Comparison of ENCODE assay signal across 16 cellular contexts in the genomic region with DNA sequence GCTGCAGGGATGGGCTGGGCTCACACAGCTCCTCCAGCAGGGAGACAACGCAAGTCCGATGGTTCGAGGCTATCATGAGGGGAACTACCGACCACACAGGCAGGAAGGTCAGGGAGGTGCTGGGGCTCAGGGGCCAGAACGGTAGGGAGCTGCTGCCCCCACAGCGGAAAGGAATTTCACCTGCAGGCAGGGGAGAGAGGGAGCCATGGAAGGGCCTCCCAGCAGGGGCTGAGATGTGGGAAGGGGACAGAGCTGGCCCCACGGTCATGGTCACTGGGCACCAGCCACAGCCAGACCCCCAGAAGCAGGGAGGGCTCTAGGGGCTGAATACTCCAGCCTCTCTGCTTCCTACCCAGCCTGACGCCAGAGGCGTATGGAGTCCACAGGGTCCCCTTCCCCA.
DNase-seq lines count a peak whose midpoint lies in the region; ATAC-seq and TF ChIP-seq lines count a peak whose summit lies in the region.
"Had no signal": no experiment of that assay in that cellular context is flagged by ENCODE, and none has a peak within 500 bp of the region (broad histone marks: within the 10 kb centered on the region; RNA-seq: fewer than 3 reads in every experiment).

No MANE protein-coding gene starts in this region.

- peak overlapping the region; percentile 45 for H3K27ac Mint-ChIP-seq in stimulated activated naive CD8-positive, alpha-beta T cell treated with anti-CD3 and anti-CD28 coated beads, Interleukin-15, Interleukin-2, amounts not matched to agents 100 ng/mL and 50 ng/mL, for 24 hours
- H3K27ac Mint-ChIP-seq in stimulated activated naive CD8-positive, alpha-beta T cell treated with anti-CD3 and anti-CD28 coated beads, Interleukin-15, amount 100 ng/mL, for 72 hours, result no peak overlapping the region
- H3K27ac Mint-ChIP-seq in nephron progenitor cell (no peak overlapping the region), Caco-2 (ENCODE audit: unreplicated experiment) (no peak overlapping the region)
- H3K27ac Mint-ChIP-seq: activated CD4-positive, alpha-beta T cell treated with anti-CD3 and anti-CD28 coated beads for 36 hours; activated naive CD4-positive, alpha-beta T cell treated with anti-CD3 and anti-CD28 coated beads for 36 hours; activated T-cell treated with anti-CD3 and anti-CD28 coated beads, Interleukin-2, amount 50 U/mL, for 72 hours had no signal

- no peaks in the 10 kb centered on the region for H3K27me3 ChIP-seq in Caco-2 (replicated peaks; ENCODE audit: control insufficient read depth, insufficient read depth, low read length)

- peaks cover 11% of the 10 kb centered on the region for H3K36me3 Mint-ChIP-seq in stimulated activated naive CD8-positive, alpha-beta T cell treated with anti-CD3 and anti-CD28 coated beads, Interleukin-15, Interleukin-2, amounts not matched to agents 100 ng/mL and 50 ng/mL, for 24 hours (ENCODE audit: low read depth)
- H3K36me3 Mint-ChIP-seq in nephron progenitor cell (ENCODE audit: low read depth) (peaks cover 9% of the 10 kb centered on the region), Caco-2 (ENCODE audit: insufficient read depth, unreplicated experiment) (no peaks in the 10 kb centered on the region)

- ATAC-seq in stimulated activated naive CD8-positive, alpha-beta T cell treated with anti-CD3 and anti-CD28 coated beads, Interleukin-15, amount 100 ng/mL, for 72 hours, result no peak
- no peak for ATAC-seq in GM18520 (IDR thresholded peaks at IDR 0.05; ENCODE audit: unreplicated experiment)
- ATAC-seq: activated CD4-positive, alpha-beta T cell treated with anti-CD3 and anti-CD28 coated beads for 36 hours; activated T-cell treated with anti-CD3 and anti-CD28 coated beads, Interleukin-2, amount 50 U/mL, for 72 hours had no signal

- peaks cover 35% of the 10 kb centered on the region for H3K27me3 Mint-ChIP-seq in stimulated activated naive CD8-positive, alpha-beta T cell treated with anti-CD3 and anti-CD28 coated beads, Interleukin-15, Interleukin-2, amounts not matched to agents 100 ng/mL and 50 ng/mL, for 24 hours
- H3K27me3 Mint-ChIP-seq in stimulated activated naive CD8-positive, alpha-beta T cell treated with anti-CD3 and anti-CD28 coated beads, Interleukin-15, amount 100 ng/mL, for 72 hours, result peaks cover 17% of the 10 kb centered on the region
- peaks cover 44% of the 10 kb centered on the region for H3K27me3 Mint-ChIP-seq in nephron progenitor cell (ENCODE audit: low read depth, poor library complexity)
- peaks cover 3% of the 10 kb centered on the region for H3K27me3 Mint-ChIP-seq in Caco-2 (ENCODE audit: insufficient read depth, unreplicated experiment)

- no TSS peak for BruUV-seq in Caco-2 (replicated peaks; lab: Mats Ljungman, UMichigan)

- H3K4me3 Mint-ChIP-seq in stimulated activated naive CD8-positive, alpha-beta T cell treated with anti-CD3 and anti-CD28 coated beads, Interleukin-15, Interleukin-2, amounts not matched to agents 100 ng/mL and 50 ng/mL, for 24 hours, result no peak overlapping the region
- peak overlapping the region in 1 of 2 donors; percentile 63 for H3K4me3 Mint-ChIP-seq in stimulated activated naive CD8-positive, alpha-beta T cell treated with anti-CD3 and anti-CD28 coated beads, Interleukin-15, amount 100 ng/mL, for 72 hours
- H3K4me3 Mint-ChIP-seq in nephron progenitor cell, result no peak overlapping the region
- H3K4me3 Mint-ChIP-seq in Caco-2 (ENCODE audit: unreplicated experiment), result no peak overlapping the region
- H3K4me3 Mint-ChIP-seq: activated CD4-positive, alpha-beta T cell treated with anti-CD3 and anti-CD28 coated beads for 36 hours; activated naive CD4-positive, alpha-beta T cell treated with anti-CD3 and anti-CD28 coated beads for 36 hours had no signal

- H3K4me3 ChIP-seq in Caco-2 (ENCODE audit: low read depth, low read length), result no peak overlapping the region
- H3K4me3 ChIP-seq: HAP-1, prostate gland had no signal

- no peak for DNase-seq in stimulated activated naive CD8-positive, alpha-beta T cell treated with anti-CD3 and anti-CD28 coated beads, Interleukin-15, amount 100 ng/mL, for 72 hours
- DNase-seq in nephron progenitor cell, result peak; percentile 34
- no peak for DNase-seq in head of caudate nucleus
- DNase-seq in Caco-2, result no peak
- DNase-seq: activated CD4-positive, alpha-beta T cell treated with anti-CD3 and anti-CD28 coated beads for 36 hours; activated naive CD4-positive, alpha-beta T cell treated with anti-CD3 and anti-CD28 coated beads for 36 hours; activated T-cell treated with anti-CD3 and anti-CD28 coated beads, Interleukin-2, amount 50 U/mL, for 72 hours; NCI-H1048; NCI-H187 treated with DMSO at 0.1 percent for 48 hours; NCI-H526; stimulated activated CD8-positive, alpha-beta memory T cell treated with anti-CD3 and anti-CD28 coated beads, Interleukin-4, amount 100 ng/mL, for 48 hours had no signal

- TF ChIP-seq CTCF in nephron progenitor cell (IDR thresholded peaks at IDR 0.05) (no peak), Caco-2 (IDR thresholded peaks at IDR 0.05; ENCODE audit: insufficient read depth in 1 of 2, low read depth in 1 of 2, low read length in 1 of 2, severe bottlenecking in 1 of 2, unreplicated experiment in 1 of 2) (no peak)

- H3K4me1 ChIP-seq in Caco-2, result no peaks in the 10 kb centered on the region
- H3K4me1 ChIP-seq: HAP-1, prostate gland had no signal

- H3K9me3 ChIP-seq in Caco-2, result peaks cover 10% of the 10 kb centered on the region
- H3K9me3 ChIP-seq: prostate gland had no signal

- no peaks in the 10 kb centered on the region for H3K36me3 ChIP-seq in Caco-2 (ENCODE audit: control insufficient read depth, insufficient read depth, low read length)
- H3K36me3 ChIP-seq: HAP-1, prostate gland had no signal

- peaks cover 55% of the 10 kb centered on the region for H3K4me1 Mint-ChIP-seq in stimulated activated naive CD8-positive, alpha-beta T cell treated with anti-CD3 and anti-CD28 coated beads, Interleukin-15, Interleukin-2, amounts not matched to agents 100 ng/mL and 50 ng/mL, for 24 hours (ENCODE audit: low read depth)
- peaks cover 53% of the 10 kb centered on the region for H3K4me1 Mint-ChIP-seq in stimulated activated naive CD8-positive, alpha-beta T cell treated with anti-CD3 and anti-CD28 coated beads, Interleukin-15, amount 100 ng/mL, for 72 hours
- H3K4me1 Mint-ChIP-seq in nephron progenitor cell (peaks cover 42% of the 10 kb centered on the region), Caco-2 (ENCODE audit: low read depth, unreplicated experiment) (no peaks in the 10 kb centered on the region)

- CTCF ChIA-PET in Caco-2 (lab: Charles Lee), result interaction anchor here (1.4 kb wide), 1 partner anchor 10 kb away, joined by 3 read pairs; no protein-coding TSS in a partner anchor

- H3K27ac ChIP-seq in cingulate gyrus (ENCODE audit: low read depth, low read length), result peak overlapping the region; percentile 19
- H3K27ac ChIP-seq: prostate gland had no signal

- POLR2A ChIA-PET in Caco-2 (lab: Charles Lee), result no interaction called here

- peaks cover 26% of the 10 kb centered on the region for H3K9me3 Mint-ChIP-seq in stimulated activated naive CD8-positive, alpha-beta T cell treated with anti-CD3 and anti-CD28 coated beads, Interleukin-15, Interleukin-2, amounts not matched to agents 100 ng/mL and 50 ng/mL, for 24 hours
- H3K9me3 Mint-ChIP-seq in stimulated activated naive CD8-positive, alpha-beta T cell treated with anti-CD3 and anti-CD28 coated beads, Interleukin-15, amount 100 ng/mL, for 72 hours, result peaks cover 19 to 45% of the 10 kb centered on the region in 2 donors
- H3K9me3 Mint-ChIP-seq in nephron progenitor cell (peaks cover 39% of the 10 kb centered on the region), Caco-2 (ENCODE audit: unreplicated experiment) (peaks cover 34% of the 10 kb centered on the region)

- intact Hi-C loops in head of caudate nucleus (cut with DNase I), result loop anchor here (10.0 kb wide), 1 partner anchor 376 kb away; no protein-coding TSS in a partner anchor
- intact Hi-C loops in Caco-2 (cut with micrococcal nuclease; ENCODE audit: unreplicated experiment), result loop anchor here (10.0 kb wide), 1 partner anchor 526 kb away; no protein-coding TSS in a partner anchor
